Comparison of ENCODE assay signal across 14 cellular contexts in the genomic region with DNA sequence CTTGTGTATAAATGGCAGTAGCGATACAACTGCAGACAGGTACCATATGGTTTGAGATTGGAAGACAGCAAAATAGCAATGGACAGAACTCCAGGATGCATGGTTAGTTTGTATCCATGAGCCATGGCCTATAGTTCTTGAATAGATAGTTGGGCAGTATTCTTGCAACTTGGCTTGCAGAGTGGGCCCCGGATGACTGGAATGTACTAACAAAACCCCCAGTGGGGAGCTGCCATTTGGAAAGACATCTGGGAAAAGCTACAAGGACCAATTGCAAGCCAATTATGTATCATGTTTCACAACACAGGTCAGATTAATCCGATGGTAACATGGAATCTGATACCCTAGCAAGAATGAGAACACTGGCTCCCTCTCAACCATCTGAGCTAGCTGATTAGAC.
"Had no signal": no experiment of that assay in that cellular context is flagged by ENCODE, and none has a peak within 500 bp of the region (broad histone marks: within the 10 kb centered on the region; RNA-seq: fewer than 3 reads in every experiment).

No MANE protein-coding gene starts in this region.

- H3K27me3 ChIP-seq: breast epithelium, heart right ventricle, left lung, spleen had no signal

- H3K4me3 ChIP-seq: breast epithelium, heart right ventricle, left lung, spleen had no signal

- DNase-seq: activated CD4-positive, alpha-beta T cell treated with anti-CD3 and anti-CD28 coated beads for 36 hours; activated CD4-positive, alpha-beta T cell treated with anti-CD3 and anti-CD28 coated beads, Interleukin-2, amount 50 U/mL, for 48 hours; activated gamma-delta T cell; effector CD8-positive, alpha-beta T cell; heart right ventricle; left lung; mammary epithelial cell; occipital lobe; retina; spleen; stimulated activated naive CD4-positive, alpha-beta T cell had no signal

- H3K4me1 ChIP-seq: breast epithelium, heart right ventricle, left lung, spleen had no signal

- H3K27ac ChIP-seq: breast epithelium, heart right ventricle, left lung, spleen had no signal

- ATAC-seq: activated CD4-positive, alpha-beta T cell treated with anti-CD3 and anti-CD28 coated beads for 36 hours; esophagus mucosa; heart right ventricle; left lung; WTC11 had no signal

- H3K36me3 ChIP-seq: breast epithelium, heart right ventricle, left lung, spleen had no signal
